ENCODE assay signal across 26 cellular contexts in genomic region chr2:213187386-213187785, GRCh38. TPM values are rescaled to one million over a fixed set of nuclear protein-coding genes. Genes with fewer than 3 reads are reported as not detected.
DNase-seq lines count a peak whose midpoint lies in the region; ATAC-seq and TF ChIP-seq lines count a peak whose summit lies in the region.
"Had no signal": no experiment of that assay in that cellular context is flagged by ENCODE, and none has a peak within 500 bp of the region (broad histone marks: within the 10 kb centered on the region; RNA-seq: fewer than 3 reads in every experiment).

No MANE protein-coding gene starts in this region.

- H2AFZ ChIP-seq in ACC112 (ENCODE audit: low read length, unreplicated experiment), result peak overlapping the region; percentile 81
- no peak overlapping the region for H2AFZ ChIP-seq in hepatocyte

- H3K9me3 Mint-ChIP-seq in HFFc6 (no peaks in the 10 kb centered on the region; the same call in 1 of the 2 replicates), chondrocyte (ENCODE audit: low read depth) (no peaks in the 10 kb centered on the region), endothelial cell (ENCODE audit: unreplicated experiment) (no peaks in the 10 kb centered on the region), endodermal cell (peaks cover 20% of the 10 kb centered on the region)
- H3K9me3 Mint-ChIP-seq: activated CD4-positive, alpha-beta memory T cell treated with anti-CD3 and anti-CD28 coated beads for 36 hours; memory B cell had no signal

- peak overlapping the region; percentile 24; the same call in 1 of the 2 replicates for H3K4me3 ChIP-seq in ACC112 (ENCODE audit: low read depth, low read length)
- H3K4me3 ChIP-seq in liver (ENCODE audit: low read depth in 1 of 3, low read length in 3 of 3), result no peak overlapping the region
- H3K4me3 ChIP-seq in endodermal cell (ENCODE audit: low read length), result no peak overlapping the region
- H3K4me3 ChIP-seq in hepatocyte, result no peak overlapping the region
- H3K4me3 ChIP-seq: BLaER1 treated with 17β-estradiol and CSF1 and Interleukin-3, amounts not matched to agents 10 nM and 100 nM; dorsolateral prefrontal cortex; pancreas; upper lobe of left lung had no signal

- H3K4me1 Mint-ChIP-seq in HFFc6 (ENCODE audit: low read depth), result peaks cover 41% of the 10 kb centered on the region
- peaks cover 47% of the 10 kb centered on the region for H3K4me1 Mint-ChIP-seq in chondrocyte (ENCODE audit: low read depth)
- peaks cover 17% of the 10 kb centered on the region for H3K4me1 Mint-ChIP-seq in endothelial cell (ENCODE audit: unreplicated experiment)
- H3K4me1 Mint-ChIP-seq in endodermal cell, result peaks cover 20% of the 10 kb centered on the region

- H3K27me3 Mint-ChIP-seq in HFFc6 (ENCODE audit: insufficient read depth) (peaks cover 1% of the 10 kb centered on the region; the same call in 1 of the 2 replicates), chondrocyte (ENCODE audit: low read depth) (no peaks in the 10 kb centered on the region), endothelial cell (ENCODE audit: unreplicated experiment) (peaks cover 2% of the 10 kb centered on the region), endodermal cell (ENCODE audit: insufficient read depth) (no peaks in the 10 kb centered on the region)
- H3K27me3 Mint-ChIP-seq: activated CD4-positive, alpha-beta memory T cell treated with anti-CD3 and anti-CD28 coated beads for 36 hours; memory B cell had no signal

- WGBS in liver, result 31% methylated on average over 3 of the region's 3 CpGs
- 90% methylated on average over 2 of the region's 3 CpGs; no CpG with 5 or more reads in 1 of the 2 experiments for WGBS in endodermal cell (ENCODE audit: insufficient coverage in 1 of 2, insufficient read length in 1 of 2), 2 experiments
- 67% methylated on average over 3 of the region's 3 CpGs for WGBS in hepatocyte (ENCODE audit: low lambda C conversion rate, missing lambda C conversion rate)

- H3K27me3 ChIP-seq in ACC112 (ENCODE audit: insufficient read depth, low read length) (no peaks in the 10 kb centered on the region), liver (ENCODE audit: control insufficient read depth in 4 of 4, insufficient read depth in 4 of 4, low read length in 3 of 4) (no peaks in the 10 kb centered on the region), endodermal cell (ENCODE audit: control insufficient read depth, insufficient read depth, low read length, poor library complexity, severe bottlenecking) (no peaks in the 10 kb centered on the region), hepatocyte (no peaks in the 10 kb centered on the region)
- H3K27me3 ChIP-seq: BLaER1 treated with 17β-estradiol and CSF1 and Interleukin-3, amounts not matched to agents 10 nM and 100 nM; dorsolateral prefrontal cortex; pancreas; upper lobe of left lung had no signal

- ATAC-seq in GM21528 (IDR thresholded peaks at IDR 0.05; ENCODE audit: low FRiP score, unreplicated experiment), result no peak
- ATAC-seq: naive thymus-derived CD8-positive, alpha-beta T cell; right cardiac atrium had no signal

- H3K27ac Mint-ChIP-seq in HFFc6 (peak overlapping the region; percentile 61), chondrocyte (ENCODE audit: unreplicated experiment) (peak overlapping the region; percentile 77), endothelial cell (ENCODE audit: unreplicated experiment) (no peak overlapping the region), endodermal cell (no peak overlapping the region)
- H3K27ac Mint-ChIP-seq: activated CD4-positive, alpha-beta memory T cell treated with anti-CD3 and anti-CD28 coated beads for 36 hours; memory B cell; naive thymus-derived CD8-positive, alpha-beta T cell had no signal

- TF ChIP-seq RAD21 in liver (IDR thresholded peaks at IDR 0.05), result peak in 1 of 2 donors; percentile 18

- no peaks in the 10 kb centered on the region for H3K36me3 ChIP-seq in ACC112 (ENCODE audit: insufficient read depth, low read length)
- H3K36me3 ChIP-seq in liver (ENCODE audit: control insufficient read depth in 4 of 4, insufficient read depth in 3 of 4, low read depth in 1 of 4, low read length in 3 of 4), result no peaks in the 10 kb centered on the region
- H3K36me3 ChIP-seq in endodermal cell (ENCODE audit: control insufficient read depth, insufficient read depth, low read length), result no peaks in the 10 kb centered on the region
- H3K36me3 ChIP-seq in hepatocyte (replicated peaks; ENCODE audit: insufficient read depth, low read depth), result no peaks in the 10 kb centered on the region
- H3K36me3 ChIP-seq: BLaER1 treated with 17β-estradiol and CSF1 and Interleukin-3, amounts not matched to agents 10 nM and 100 nM; pancreas; upper lobe of left lung had no signal

- H3K9me3 ChIP-seq in liver (ENCODE audit: control insufficient read depth in 4 of 4, low read length in 3 of 4) (no peaks in the 10 kb centered on the region), endodermal cell (ENCODE audit: control insufficient read depth, low read length) (peaks cover 8% of the 10 kb centered on the region), hepatocyte (ENCODE audit: low read depth) (no peaks in the 10 kb centered on the region)
- H3K9me3 ChIP-seq: pancreas, upper lobe of left lung had no signal

- no peaks in the 10 kb centered on the region for H4K20me1 ChIP-seq in hepatocyte (ENCODE audit: insufficient read depth, poor library complexity, severe bottlenecking)
- H4K20me1 ChIP-seq: BLaER1 treated with 17β-estradiol and CSF1 and Interleukin-3, amounts not matched to agents 10 nM and 100 nM had no signal

- H3K4me2 ChIP-seq in hepatocyte, result no peak overlapping the region
- H3K4me2 ChIP-seq: BLaER1 treated with 17β-estradiol and CSF1 and Interleukin-3, amounts not matched to agents 10 nM and 100 nM; KMS-11 had no signal

- H3K79me2 ChIP-seq in ACC112 (ENCODE audit: control insufficient read depth, insufficient read depth, low read length, unreplicated experiment), result no peaks in the 10 kb centered on the region
- H3K79me2 ChIP-seq in hepatocyte, result no peaks in the 10 kb centered on the region

- no peaks in the 10 kb centered on the region for H3K9me2 ChIP-seq in hepatocyte (replicated peaks; ENCODE audit: insufficient read depth)

- H3K36me3 Mint-ChIP-seq in HFFc6 (ENCODE audit: low read depth) (peaks cover 13% of the 10 kb centered on the region), chondrocyte (ENCODE audit: low read depth) (peaks cover 3% of the 10 kb centered on the region), endothelial cell (ENCODE audit: low read depth, unreplicated experiment) (no peaks in the 10 kb centered on the region), endodermal cell (ENCODE audit: low read depth) (no peaks in the 10 kb centered on the region)
- H3K36me3 Mint-ChIP-seq: activated CD4-positive, alpha-beta memory T cell treated with anti-CD3 and anti-CD28 coated beads for 36 hours; memory B cell had no signal

- TF ChIP-seq CTCF in HFFc6 (IDR thresholded peaks at IDR 0.05), result no peak
- no peak for TF ChIP-seq CTCF in chondrocyte (IDR thresholded peaks at IDR 0.05)
- no peak for TF ChIP-seq CTCF in liver (IDR thresholded peaks at IDR 0.05; ENCODE audit: low read depth, low read length, missing input control)
- TF ChIP-seq CTCF in endothelial cell (IDR thresholded peaks at IDR 0.05; ENCODE audit: unreplicated experiment), result no peak
- no peak for TF ChIP-seq CTCF in endodermal cell (conservative IDR thresholded peaks at IDR 0.05)
- TF ChIP-seq CTCF in hepatocyte (IDR thresholded peaks at IDR 0.05; ENCODE audit: poor library complexity), result no peak

- DNase-seq in HFFc6 (no peak), chondrocyte (ENCODE audit: low spot score) (no peak), endothelial cell (ENCODE audit: low spot score) (no peak), endodermal cell (no peak), hepatocyte (ENCODE audit: low spot score) (no peak)
- DNase-seq: activated CD4-positive, alpha-beta memory T cell treated with anti-CD3 and anti-CD28 coated beads for 36 hours; activated CD4-positive, CD25-positive, alpha-beta regulatory T cell; activated naive CD4-positive, alpha-beta T cell treated with Interleukin-2 at 50 U/mL for 16 hours; activated T-cell treated with anti-CD3 and anti-CD28 coated beads, Interleukin-2, amount 50 U/mL, for 1 hour; amniotic stem cell; caudate nucleus; dorsolateral prefrontal cortex; naive thymus-derived CD8-positive, alpha-beta T cell; NCI-H1694 treated with DMSO at 0.1 percent for 48 hours; NCI-H2171 treated with DMSO at 0.1 percent for 48 hours; NCI-H526 treated with DMSO at 0.1 percent for 48 hours; right cardiac atrium; T1000 had no signal

- peaks cover 17% of the 10 kb centered on the region for H3K4me1 ChIP-seq in ACC112 (ENCODE audit: control insufficient read depth, insufficient read depth, low read length, unreplicated experiment)
- peaks cover 0 to 8% (median 0%) of the 10 kb centered on the region in 4 donors for H3K4me1 ChIP-seq in liver (ENCODE audit: control insufficient read depth in 4 of 4, insufficient read depth in 4 of 4, low read length in 3 of 4)
- H3K4me1 ChIP-seq in endodermal cell (ENCODE audit: control insufficient read depth, insufficient read depth, low read length), result peaks cover 4% of the 10 kb centered on the region
- peaks cover 4% of the 10 kb centered on the region for H3K4me1 ChIP-seq in hepatocyte (ENCODE audit: insufficient read depth)
- H3K4me1 ChIP-seq: BLaER1 treated with 17β-estradiol and CSF1 and Interleukin-3, amounts not matched to agents 10 nM and 100 nM; pancreas had no signal

- no peak overlapping the region for H3K9ac ChIP-seq in liver (ENCODE audit: low read depth in 1 of 2, low read length in 2 of 2)
- no peak overlapping the region for H3K9ac ChIP-seq in endodermal cell (ENCODE audit: extremely low read depth, low read length, poor library complexity, severe bottlenecking)
- H3K9ac ChIP-seq: BLaER1 treated with 17β-estradiol and CSF1 and Interleukin-3, amounts not matched to agents 10 nM and 100 nM; KMS-11 had no signal

- H3K4me3 Mint-ChIP-seq in HFFc6, result no peak overlapping the region
- no peak overlapping the region for H3K4me3 Mint-ChIP-seq in chondrocyte (ENCODE audit: unreplicated experiment)
- no peak overlapping the region for H3K4me3 Mint-ChIP-seq in endothelial cell (ENCODE audit: unreplicated experiment)
- H3K4me3 Mint-ChIP-seq in endodermal cell, result no peak overlapping the region
- H3K4me3 Mint-ChIP-seq: activated CD4-positive, alpha-beta memory T cell treated with anti-CD3 and anti-CD28 coated beads for 36 hours; memory B cell; naive thymus-derived CD8-positive, alpha-beta T cell had no signal

- H3K27ac ChIP-seq in ACC112 (ENCODE audit: low read depth, low read length) (no peak overlapping the region; the same call in 1 of the 2 replicates), liver (ENCODE audit: low read depth in 1 of 2, low read length in 2 of 2) (no peak overlapping the region), endodermal cell (ENCODE audit: low read depth, low read length) (no peak overlapping the region), hepatocyte (no peak overlapping the region)
- H3K27ac ChIP-seq: BLaER1 treated with 17β-estradiol and CSF1 and Interleukin-3, amounts not matched to agents 10 nM and 100 nM; dorsolateral prefrontal cortex; KMS-11; upper lobe of left lung had no signal

RNA-seq across cellular contexts. Expression of gene IKZF2, which starts 36.0 kb away (rescaled TPM):
- 10 to 100 TPM in 3 of 6 experiments, 1 to 10 TPM in 3; 6.5 to 12.3 (median 10.2) TPM for total RNA-seq in HFFc6 (2021; fragmentation: NEBNext Ultra II Directional; extraction: Animal tissue kit (Norgen Biotek cat#: 25700))
- total RNA-seq in chondrocyte (8.6 to 18.1 TPM (median 9.2 TPM) in 3 replicates), liver (1 to 10 TPM; 3.9 to 4.7 TPM), endothelial cell (ENCODE audit: unreplicated experiment) (4.0 TPM), endodermal cell (1 to 10 TPM; 3.9 to 8.7 TPM), hepatocyte (13.1 and 13.9 TPM in 2 replicates)
- polyA plus RNA-seq in liver (1 to 10 TPM in 1 of 2 donors, under 1 TPM in 1; 0.35 to 1.1 TPM), hepatocyte (1.4 TPM in 2 replicates)
- 5.1 TPM for polyA plus RNA-seq in endodermal cell (2013, experiment 1 of 2)
- 5.6 TPM for polyA plus RNA-seq in endodermal cell (2013, experiment 2 of 2)

Comparison
In these comparisons a context has a peak if more than half of its experiments do, and no peak if none do; other contexts are left out.
1. H3K27ac Mint-ChIP-seq: peak in HFFc6 (single experiment) and chondrocyte (single experiment); none in endothelial cell (single experiment) and endodermal cell (single experiment).